ENCODE assay signal across 15 cellular contexts in genomic region chr3:72165337-72165736, GRCh38.
"Had no signal": no experiment of that assay in that cellular context is flagged by ENCODE, and none has a peak within 500 bp of the region (broad histone marks: within the 10 kb centered on the region; RNA-seq: fewer than 3 reads in every experiment).

No MANE protein-coding gene starts in this region.

- H3K36me3 ChIP-seq: ascending aorta, cardiac muscle cell had no signal

- DNase-seq: activated CD4-positive, alpha-beta memory T cell treated with anti-CD3 and anti-CD28 coated beads, Interleukin-2, amount 10 ng/mL, durations not matched to agents 7 days and 5 days; activated CD4-positive, alpha-beta T cell treated with anti-CD3 and anti-CD28 coated beads for 36 hours; activated naive CD8-positive, alpha-beta T cell treated with anti-CD3 and anti-CD28 coated beads, Interleukin-2, amount 10 ng/mL, durations not matched to agents 7 days and 5 days; activated T-cell treated with anti-CD3 and anti-CD28 coated beads, Interleukin-2, amount 50 U/mL, for 72 hours; kidney; left ventricle myocardium superior; posterior cingulate gyrus; small intestine; T-helper 9 cell had no signal

- ATAC-seq: activated CD4-positive, alpha-beta T cell treated with anti-CD3 and anti-CD28 coated beads for 36 hours; activated T-cell treated with anti-CD3 and anti-CD28 coated beads, Interleukin-2, amount 50 U/mL, for 72 hours; left ventricle myocardium superior had no signal

- FAIRE-seq: colon, endothelial cell of umbilical vein, frontal cortex, kidney, small intestine, urothelium cell line had no signal

- H3K36me3 Mint-ChIP-seq: activated naive CD8-positive, alpha-beta T cell treated with anti-CD3 and anti-CD28 coated beads, Interleukin-2, amount 10 ng/mL, durations not matched to agents 7 days and 5 days had no signal

- H3K9me3 Mint-ChIP-seq: activated CD4-positive, alpha-beta memory T cell treated with anti-CD3 and anti-CD28 coated beads, Interleukin-2, amount 10 ng/mL, durations not matched to agents 7 days and 5 days; activated naive CD8-positive, alpha-beta T cell treated with anti-CD3 and anti-CD28 coated beads, Interleukin-2, amount 10 ng/mL, durations not matched to agents 7 days and 5 days; activated T-cell treated with anti-CD3 and anti-CD28 coated beads, Interleukin-2, amount 50 U/mL, for 72 hours had no signal

- H3K27ac Mint-ChIP-seq: activated CD4-positive, alpha-beta memory T cell treated with anti-CD3 and anti-CD28 coated beads, Interleukin-2, amount 10 ng/mL, durations not matched to agents 7 days and 5 days; activated CD4-positive, alpha-beta T cell treated with anti-CD3 and anti-CD28 coated beads for 36 hours; activated naive CD8-positive, alpha-beta T cell treated with anti-CD3 and anti-CD28 coated beads, Interleukin-2, amount 10 ng/mL, durations not matched to agents 7 days and 5 days; activated T-cell treated with anti-CD3 and anti-CD28 coated beads, Interleukin-2, amount 50 U/mL, for 72 hours had no signal

- H3K27ac ChIP-seq: ascending aorta, cardiac muscle cell had no signal

- H3K9me3 ChIP-seq: ascending aorta had no signal

- H3K27me3 Mint-ChIP-seq: activated CD4-positive, alpha-beta memory T cell treated with anti-CD3 and anti-CD28 coated beads, Interleukin-2, amount 10 ng/mL, durations not matched to agents 7 days and 5 days; activated CD4-positive, alpha-beta T cell treated with anti-CD3 and anti-CD28 coated beads for 36 hours; activated naive CD8-positive, alpha-beta T cell treated with anti-CD3 and anti-CD28 coated beads, Interleukin-2, amount 10 ng/mL, durations not matched to agents 7 days and 5 days had no signal

- H3K4me3 ChIP-seq: ascending aorta, cardiac muscle cell had no signal

- H3K27me3 ChIP-seq: ascending aorta, cardiac muscle cell had no signal

- H3K4me1 Mint-ChIP-seq: activated CD4-positive, alpha-beta memory T cell treated with anti-CD3 and anti-CD28 coated beads, Interleukin-2, amount 10 ng/mL, durations not matched to agents 7 days and 5 days; activated CD4-positive, alpha-beta T cell treated with anti-CD3 and anti-CD28 coated beads for 36 hours; activated naive CD8-positive, alpha-beta T cell treated with anti-CD3 and anti-CD28 coated beads, Interleukin-2, amount 10 ng/mL, durations not matched to agents 7 days and 5 days had no signal

- H3K4me3 Mint-ChIP-seq: activated CD4-positive, alpha-beta memory T cell treated with anti-CD3 and anti-CD28 coated beads, Interleukin-2, amount 10 ng/mL, durations not matched to agents 7 days and 5 days; activated CD4-positive, alpha-beta T cell treated with anti-CD3 and anti-CD28 coated beads for 36 hours; activated naive CD8-positive, alpha-beta T cell treated with anti-CD3 and anti-CD28 coated beads, Interleukin-2, amount 10 ng/mL, durations not matched to agents 7 days and 5 days; activated T-cell treated with anti-CD3 and anti-CD28 coated beads, Interleukin-2, amount 50 U/mL, for 72 hours had no signal

- H3K4me1 ChIP-seq: ascending aorta had no signal
